ENCODE assay signal across 25 cellular contexts in the genomic region with DNA sequence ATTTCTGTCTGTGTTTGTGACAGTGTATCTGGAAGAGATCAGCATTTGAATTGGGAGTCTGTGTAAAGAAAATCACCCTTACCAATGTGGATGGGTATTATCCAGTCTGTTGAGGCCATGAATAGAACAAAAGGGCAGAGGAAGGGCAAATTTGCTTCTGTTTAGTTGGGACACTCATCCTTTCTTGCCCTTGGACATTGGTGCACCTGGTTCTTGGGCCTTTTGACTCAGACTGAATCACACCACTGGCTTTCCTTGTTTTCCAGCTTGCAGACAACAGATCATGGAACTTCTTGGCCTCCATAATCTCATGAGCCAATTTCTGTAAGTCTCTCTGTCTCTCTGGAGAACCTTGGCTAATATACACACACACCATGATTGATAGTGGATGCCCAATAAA.
DNase-seq lines count a peak whose midpoint lies in the region; ATAC-seq, FAIRE-seq and TF ChIP-seq lines count a peak whose summit lies in the region.
"Had no signal": no experiment of that assay in that cellular context is flagged by ENCODE, and none has a peak within 500 bp of the region (broad histone marks: within the 10 kb centered on the region; RNA-seq: fewer than 3 reads in every experiment).

No MANE protein-coding gene starts in this region.

- ATAC-seq in GM18861 (IDR thresholded peaks at IDR 0.05; ENCODE audit: unreplicated experiment), result no peak
- ATAC-seq in heart left ventricle, result no peak
- ATAC-seq: A549; CD8-positive, alpha-beta T cell; GM12878 had no signal

- no peaks in the 10 kb centered on the region for H3K9me3 ChIP-seq in endothelial cell of umbilical vein (replicated peaks; ENCODE audit: control insufficient read depth, insufficient read depth, low read length)
- no peaks in the 10 kb centered on the region for H3K9me3 ChIP-seq in heart left ventricle
- H3K9me3 ChIP-seq: A549; BLaER1 treated with 17β-estradiol and CSF1 and Interleukin-3, amounts not matched to agents 10 nM and 100 nM; Caco-2 had no signal

- no peak for FAIRE-seq in endothelial cell of umbilical vein (lab: Jason Lieb, UNC)
- FAIRE-seq: A549, D721Med, GM12878, GM12892, GM18507, GM19239 had no signal

- BruUV-seq in endothelial cell of umbilical vein (replicated peaks; lab: Mats Ljungman, UMichigan), result no TSS peak

- H4K20me1 ChIP-seq in endothelial cell of umbilical vein (replicated peaks; ENCODE audit: control insufficient read depth, extremely low read depth, insufficient read depth, low read length), result no peaks in the 10 kb centered on the region
- H4K20me1 ChIP-seq: BLaER1 treated with 17β-estradiol and CSF1 and Interleukin-3, amounts not matched to agents 10 nM and 100 nM had no signal

- no peak overlapping the region for H2AFZ ChIP-seq in endothelial cell of umbilical vein (ENCODE audit: low read depth, low read length)

- dilution Hi-C loops in endothelial cell of umbilical vein (cut with MboI; ENCODE audit: extremely low pct_ligation_motif_present, low sequenced_read_pairs), result no loop called here

- H3K36me3 ChIP-seq in endothelial cell of umbilical vein (ENCODE audit: control insufficient read depth in 2 of 2, extremely low read depth in 1 of 2, insufficient read depth in 2 of 2, low read length in 2 of 2) (no peaks in the 10 kb centered on the region), heart left ventricle (no peaks in the 10 kb centered on the region)
- H3K36me3 ChIP-seq: BLaER1 treated with 17β-estradiol and CSF1 and Interleukin-3, amounts not matched to agents 10 nM and 100 nM had no signal

- POLR2A ChIA-PET in endothelial cell of umbilical vein (lab: Charles Lee), result no interaction called here

- no peaks in the 10 kb centered on the region for H3K4me1 ChIP-seq in endothelial cell of umbilical vein (ENCODE audit: control insufficient read depth, extremely low read depth, insufficient read depth, low read length)
- H3K4me1 ChIP-seq in heart left ventricle, result no peaks in the 10 kb centered on the region
- H3K4me1 ChIP-seq: A549, Caco-2 had no signal

- H3K9me1 ChIP-seq in endothelial cell of umbilical vein (replicated peaks; ENCODE audit: control insufficient read depth, extremely low read depth, insufficient read depth, low read length), result no peaks in the 10 kb centered on the region

- H3K27me3 ChIP-seq in endothelial cell of umbilical vein (ENCODE audit: control insufficient read depth in 2 of 2, insufficient read depth in 2 of 2, low read length in 2 of 2) (no peaks in the 10 kb centered on the region), heart left ventricle (no peaks in the 10 kb centered on the region)
- H3K27me3 ChIP-seq: BLaER1 treated with 17β-estradiol and CSF1 and Interleukin-3, amounts not matched to agents 10 nM and 100 nM had no signal

- CTCF ChIA-PET in endothelial cell of umbilical vein (lab: Charles Lee), result no interaction called here

- H3K4me3 ChIP-seq in endothelial cell of umbilical vein (replicated peaks in 1 of 3; ENCODE audit: insufficient read depth in 1 of 3, low read depth in 1 of 3, low read length in 3 of 3) (no peak overlapping the region), fibroblast of mammary gland (ENCODE audit: control insufficient read depth, low read depth, low read length) (no peak overlapping the region), heart left ventricle (no peak overlapping the region)
- H3K4me3 ChIP-seq: A549; BLaER1 treated with 17β-estradiol and CSF1 and Interleukin-3, amounts not matched to agents 10 nM and 100 nM; GM12878 had no signal

- H3K4me2 ChIP-seq in endothelial cell of umbilical vein (ENCODE audit: insufficient read depth, low read length), result no peak overlapping the region
- H3K4me2 ChIP-seq: A549; BLaER1 treated with 17β-estradiol and CSF1 and Interleukin-3, amounts not matched to agents 10 nM and 100 nM had no signal

- intact Hi-C loops in endothelial cell of umbilical vein (cut with micrococcal nuclease), result no loop called here
- intact Hi-C loops in heart left ventricle (cut with DNase I), result loop anchor here in 1 of 10 donors (10.0 kb wide), 1 partner anchor 774 kb away; no protein-coding TSS in a partner anchor

- H3K27ac ChIP-seq in endothelial cell of umbilical vein (ENCODE audit: insufficient read depth, low read depth, low read length) (no peak overlapping the region), heart left ventricle (no peak overlapping the region)
- H3K27ac ChIP-seq: 22Rv1; A549; BLaER1 treated with 17β-estradiol and CSF1 and Interleukin-3, amounts not matched to agents 10 nM and 100 nM; C4-2B had no signal

- DNase-seq in HT1080 (ENCODE audit: low read depth), result peak; percentile 50
- peak; percentile 2 for DNase-seq in M059J (ENCODE audit: low read depth)
- DNase-seq in endothelial cell of umbilical vein (ENCODE audit: low read depth, low spot score), result no peak
- DNase-seq in fibroblast of mammary gland (ENCODE audit: low read depth), result peak; percentile 8
- no peak for DNase-seq in T-helper 2 cell
- no peak for DNase-seq in heart left ventricle
- DNase-seq: AML-193; Caco-2; Calu3; CD4-positive, alpha-beta T cell; CD8-positive, alpha-beta T cell; DMS79; DND-41; EL; GDM1 had no signal

- no peak for TF ChIP-seq POLR2A in endothelial cell of umbilical vein (IDR thresholded peaks at IDR 0.05; ENCODE audit: low read depth, low read length)
- no peak for TF ChIP-seq POLR2A in heart left ventricle (IDR thresholded peaks at IDR 0.05)

- no peaks in the 10 kb centered on the region for H3K79me2 ChIP-seq in endothelial cell of umbilical vein (ENCODE audit: control insufficient read depth, insufficient read depth, low read length)

- no peak overlapping the region for H3K9ac ChIP-seq in endothelial cell of umbilical vein (replicated peaks; ENCODE audit: extremely low read depth, insufficient read depth, low read length)
- H3K9ac ChIP-seq: BLaER1 treated with 17β-estradiol and CSF1 and Interleukin-3, amounts not matched to agents 10 nM and 100 nM had no signal

- no peak for TF ChIP-seq CTCF in endothelial cell of umbilical vein (IDR thresholded peaks at IDR 0.05; ENCODE audit: extremely low read depth in 1 of 2, insufficient read depth in 1 of 2, low read depth in 1 of 2, low read length in 2 of 2)
- TF ChIP-seq CTCF in fibroblast of mammary gland (conservative IDR thresholded peaks at IDR 0.05; ENCODE audit: control insufficient read depth, insufficient read depth, low read depth, low read length), result no peak
- TF ChIP-seq CTCF in heart left ventricle (IDR thresholded peaks at IDR 0.05), result no peak

TF ChIP-seq in endothelial cell of umbilical vein, 7 proteins besides CTCF, POLR2A, EP300 and RAD21:
- no peak for TF ChIP-seq JUN (IDR thresholded peaks at IDR 0.05; ENCODE audit: borderline replicate concordance, insufficient read depth, insufficient read length, low read depth)
- TF ChIP-seq GATA2 (IDR thresholded peaks at IDR 0.05; ENCODE audit: insufficient read depth, insufficient read length, low read depth, low read length), result no peak
- TF ChIP-seq FOS (IDR thresholded peaks at IDR 0.05; ENCODE audit: borderline replicate concordance, insufficient read depth, low read length), result peak; percentile 72

Comparison
In these comparisons a context has a peak if more than half of its experiments do, and no peak if none do; other contexts are left out.
1. DNase-seq: peak in HT1080 (single experiment), M059J (single experiment) and fibroblast of mammary gland (single experiment); none in endothelial cell of umbilical vein (single experiment), T-helper 2 cell (0 of 5) and heart left ventricle (0 of 5).